ENCODE assay signal across 21 cellular contexts in genomic region chr3:38616111-38616510, GRCh38. TPM values are rescaled to one million over a fixed set of nuclear protein-coding genes. Genes with fewer than 3 reads are reported as not detected.
A peak's percentile ranks its signal among the peaks of the same experiment; 100 is the strongest.
DNase-seq lines count a peak whose midpoint lies in the region; ATAC-seq and TF ChIP-seq lines count a peak whose summit lies in the region.
"Had no signal": no experiment of that assay in that cellular context is flagged by ENCODE, and none has a peak within 500 bp of the region (broad histone marks: within the 10 kb centered on the region; RNA-seq: fewer than 3 reads in every experiment).

No MANE protein-coding gene starts in this region.

- no peak for TF ChIP-seq CTCF in RWPE2 (IDR thresholded peaks at IDR 0.05; ENCODE audit: poor library complexity, severe bottlenecking)
- no peak for TF ChIP-seq CTCF in spleen (IDR thresholded peaks at IDR 0.05 in 8 of 11, conservative IDR thresholded peaks at IDR 0.05 in 3 of 11)

- H3K27ac ChIP-seq in RWPE2 (ENCODE audit: poor library complexity, severe bottlenecking) (no peak overlapping the region), right cardiac atrium (ENCODE audit: low read length) (peak overlapping the region; percentile 89), spleen (no peak overlapping the region)

- TF ChIP-seq POLR2A in spleen (IDR thresholded peaks at IDR 0.05): no peak

- 12% methylated on average over 1 of the region's 1 CpG for WGBS in right cardiac atrium
- 25 to 70% (median 35%) methylated on average over 1 of the region's 1 CpG for WGBS in spleen, 5 donors

- H3K27me3 ChIP-seq in RWPE2 (ENCODE audit: insufficient read depth, poor library complexity, severe bottlenecking): no peaks in the 10 kb centered on the region
- H3K27me3 ChIP-seq in right cardiac atrium (ENCODE audit: control insufficient read depth, insufficient read depth): no peaks in the 10 kb centered on the region
- no peaks in the 10 kb centered on the region for H3K27me3 ChIP-seq in spleen (replicated peaks in 1 of 7)

- H3K4me1 ChIP-seq in RWPE2 (ENCODE audit: insufficient read depth, poor library complexity, severe bottlenecking): no peaks in the 10 kb centered on the region
- H3K4me1 ChIP-seq in right cardiac atrium (ENCODE audit: control insufficient read depth, insufficient read depth, low read length): peaks cover 5% of the 10 kb centered on the region
- H3K4me1 ChIP-seq in spleen: no peaks in the 10 kb centered on the region

- no peak overlapping the region for H3K4me3 ChIP-seq in RWPE2 (ENCODE audit: severe bottlenecking)
- H3K4me3 ChIP-seq in right cardiac atrium (ENCODE audit: low read length): no peak overlapping the region
- H3K4me3 ChIP-seq in spleen: no peak overlapping the region

- intact Hi-C loops in cardiac septum (cut with DNase I) (loop anchor here (2.0 kb wide), 1 partner anchor 29 kb away; no protein-coding TSS in a partner anchor), right cardiac atrium (cut with DNase I) (no loop called here), spleen (cut with DNase I; ENCODE audit: low total_unique reads) (no loop called here)

- ATAC-seq in RWPE2 (ENCODE audit: low read depth) (no peak), right cardiac atrium (peak; percentile 62 to 88)
- ATAC-seq: HepG2 had no signal

- H3K36me3 ChIP-seq in RWPE2 (ENCODE audit: low read depth): no peaks in the 10 kb centered on the region
- H3K36me3 ChIP-seq in spleen: no peaks in the 10 kb centered on the region

- DNase-seq in RWPE2 (ENCODE audit: low spot score) (peak; percentile 4), cardiac septum (ENCODE audit: low spot score) (peak; percentile 77), right cardiac atrium (peak; percentile 42 to 72 (median 70)), spleen (peak; percentile 36), NCI-H774 (lab: John Stamatoyannopoulos, UW) (no peak), RPMI8226 (no peak), NCI-H1694 treated with DMSO at 0.1 percent for 48 hours (lab: John Stamatoyannopoulos, UW) (no peak), nucleus accumbens (lab: John Stamatoyannopoulos, UW) (no peak)
- DNase-seq: GOT3, HCEC 1CT, KBM-7, NCI-H1092, NCI-H1436, NCI-H2029, NCI-H226, NCI-H524, NCI-H82, SIG-M5 had no signal

- H3K9me3 ChIP-seq in RWPE2 (ENCODE audit: severe bottlenecking): no peaks in the 10 kb centered on the region
- no peaks in the 10 kb centered on the region for H3K9me3 ChIP-seq in right cardiac atrium (ENCODE audit: control insufficient read depth, low read length)
- H3K9me3 ChIP-seq in spleen: no peaks in the 10 kb centered on the region

RNA-seq across cellular contexts. Expression of gene SCN5A, which starts 33.4 kb away (rescaled TPM):
- total RNA-seq in cardiac septum (166 TPM), right cardiac atrium (100 to 1,000 TPM; 131 to 202 (median 142) TPM), spleen (1 to 10 TPM in 1 of 7 donors, under 1 TPM in 3, not detected in 3; 0.17 to 1.2 (median 0.48) TPM)
- polyA plus RNA-seq in right cardiac atrium (69.0 TPM), spleen (under 1 TPM; 0.02 to 0.06 (median 0.02) TPM)
- total RNA-seq: HepG2, OCI-LY7 had no signal
- polyA plus RNA-seq: CD14-positive monocyte had no signal

Comparison
In these comparisons a context has a peak if more than half of its experiments do, and no peak if none do; other contexts are left out.
1. DNase-seq: peak in RWPE2 (single experiment), cardiac septum (single experiment), right cardiac atrium (3 of 3) and spleen (single experiment); none in NCI-H774 (single experiment), RPMI8226 (single experiment), NCI-H1694 treated with DMSO at 0.1 percent for 48 hours (single experiment) and nucleus accumbens (0 of 56).
2. RNA of gene SCN5A, which starts 33.4 kb away (total RNA-seq): 166 TPM in cardiac septum (single experiment) and 131 to 202 TPM in right cardiac atrium; 0.17 to 1.2 TPM in spleen; every median in the first group is over 10 times any median in the second.